Comparison of ENCODE assay signal across 9 cellular contexts in genomic region chrX:2627272-2627867, GRCh38.
DNase-seq lines count a peak whose midpoint lies in the region; ATAC-seq and TF ChIP-seq lines count a peak whose summit lies in the region.
"Had no signal": no experiment of that assay in that cellular context is flagged by ENCODE, and none has a peak within 500 bp of the region (broad histone marks: within the 10 kb centered on the region; RNA-seq: fewer than 3 reads in every experiment).

No MANE protein-coding gene starts in this region.

- TF ChIP-seq CTCF in CD14-positive monocyte (IDR thresholded peaks at IDR 0.05) (peak; percentile 64), upper lobe of right lung (IDR thresholded peaks at IDR 0.05) (peak; percentile 50)

- peaks cover 79 to 95% of the 10 kb centered on the region in 2 donors for H3K36me3 Mint-ChIP-seq in CD14-positive monocyte
- H3K36me3 Mint-ChIP-seq in activated naive CD8-positive, alpha-beta T cell treated with anti-CD3 and anti-CD28 coated beads, Interleukin-2, amount 50 U/mL, for 24 hours (ENCODE audit: low read depth): peaks cover 90% of the 10 kb centered on the region

- H3K27me3 Mint-ChIP-seq in CD14-positive monocyte (ENCODE audit: low read depth in 3 of 3): peaks cover 0 to 24% (median 0%) of the 10 kb centered on the region in 3 donors
- H3K27me3 Mint-ChIP-seq in activated naive CD8-positive, alpha-beta T cell treated with anti-CD3 and anti-CD28 coated beads, Interleukin-2, amount 50 U/mL, for 24 hours: no peaks in the 10 kb centered on the region

- peaks cover 29 to 48% (median 46%) of the 10 kb centered on the region in 7 donors for H3K9me3 Mint-ChIP-seq in CD14-positive monocyte
- H3K9me3 Mint-ChIP-seq in activated naive CD8-positive, alpha-beta T cell treated with anti-CD3 and anti-CD28 coated beads, Interleukin-2, amount 50 U/mL, for 24 hours: peaks cover 40% of the 10 kb centered on the region

- peak; percentile 51 for ATAC-seq in GM21367 (IDR thresholded peaks at IDR 0.05; ENCODE audit: unreplicated experiment)
- ATAC-seq in activated naive CD8-positive, alpha-beta T cell treated with anti-CD3 and anti-CD28 coated beads, Interleukin-2, amount 50 U/mL, for 24 hours: peak; percentile 67
- ATAC-seq in upper lobe of right lung: peak; percentile 64

- H3K4me1 ChIP-seq in upper lobe of right lung: no peaks in the 10 kb centered on the region

- H3K4me3 ChIP-seq in upper lobe of right lung: no peak overlapping the region

- peaks cover 6% of the 10 kb centered on the region for H3K4me1 Mint-ChIP-seq in CD14-positive monocyte
- peaks cover 43% of the 10 kb centered on the region for H3K4me1 Mint-ChIP-seq in activated naive CD8-positive, alpha-beta T cell treated with anti-CD3 and anti-CD28 coated beads, Interleukin-2, amount 50 U/mL, for 24 hours

- peaks cover 44% of the 10 kb centered on the region for H3K36me3 ChIP-seq in upper lobe of right lung

- peak overlapping the region in 3 of 7 donors; percentile 11 to 50 (median 22) for H3K27ac Mint-ChIP-seq in CD14-positive monocyte
- peak overlapping the region; percentile 1 for H3K27ac Mint-ChIP-seq in activated naive CD8-positive, alpha-beta T cell treated with anti-CD3 and anti-CD28 coated beads, Interleukin-2, amount 50 U/mL, for 24 hours

- no peak overlapping the region for H3K4me3 Mint-ChIP-seq in CD14-positive monocyte
- no peak overlapping the region for H3K4me3 Mint-ChIP-seq in activated naive CD8-positive, alpha-beta T cell treated with anti-CD3 and anti-CD28 coated beads, Interleukin-2, amount 50 U/mL, for 24 hours

- DNase-seq in CD14-positive monocyte (ENCODE audit: low spot score): no peak
- peak; percentile 45 for DNase-seq in LHCN-M2 (ENCODE audit: low read depth)
- peak; percentile 56 for DNase-seq in activated naive CD8-positive, alpha-beta T cell treated with anti-CD3 and anti-CD28 coated beads, Interleukin-2, amount 50 U/mL, for 24 hours
- peak; percentile 83 for DNase-seq in left kidney (ENCODE audit: low read depth, low spot score)
- DNase-seq in upper lobe of right lung: no peak
- DNase-seq in GOT3 (lab: John Stamatoyannopoulos, UW): no peak
- DNase-seq in kidney glomerular epithelial cell (lab: John Stamatoyannopoulos, UW): no peak

- no peaks in the 10 kb centered on the region for H3K9me3 ChIP-seq in upper lobe of right lung

- intact Hi-C loops in CD14-positive monocyte (cut with micrococcal nuclease): no loop called here
- intact Hi-C loops in upper lobe of right lung (cut with DNase I): no loop called here

- no peak overlapping the region for H3K27ac ChIP-seq in upper lobe of right lung
- H3K27ac ChIP-seq: HL-60 had no signal

- no peaks in the 10 kb centered on the region for H3K27me3 ChIP-seq in upper lobe of right lung

Comparison
In these comparisons a context has a peak if more than half of its experiments do, and no peak if none do; other contexts are left out.
1. DNase-seq: peak in LHCN-M2 (single experiment), activated naive CD8-positive, alpha-beta T cell treated with anti-CD3 and anti-CD28 coated beads, Interleukin-2, amount 50 U/mL, for 24 hours (single experiment) and left kidney (single experiment); none in CD14-positive monocyte (single experiment), upper lobe of right lung (single experiment), GOT3 (single experiment) and kidney glomerular epithelial cell (single experiment).
2. Peak in every context shown above with its lines, with median percentiles within 50 percentile points of each other: ATAC-seq.